Comparison of ENCODE assay signal across 9 cellular contexts in genomic region chr16:3456374-3456773, GRCh38. TPM values are rescaled to one million over a fixed set of nuclear protein-coding genes. Genes with fewer than 3 reads are reported as not detected.
A peak's percentile ranks its signal among the peaks of the same experiment; 100 is the strongest.
DNase-seq lines count a peak whose midpoint lies in the region; ATAC-seq lines count a peak whose summit lies in the region.
"Had no signal": no experiment of that assay in that cellular context is flagged by ENCODE, and none has a peak within 500 bp of the region (broad histone marks: within the 10 kb centered on the region; RNA-seq: fewer than 3 reads in every experiment).

No MANE protein-coding gene starts in this region.

- CTCF ChIA-PET in activated CD4-positive, alpha-beta memory T cell treated with anti-CD3 and anti-CD28 coated beads for 36 hours (lab: Charles Lee) = interaction anchor here (0.7 to 1.4 kb wide), 3 partner anchors 44 to 453 kb away, joined by 3 to 6 read pairs (median 4); partner anchors contain the start of genes ZNF174 and ZSCAN32

- no peak for DNase-seq in activated T-cell treated with anti-CD3 and anti-CD28 coated beads, Interleukin-2, amount 50 U/mL, for 72 hours
- no peak for DNase-seq in activated T-cell treated with anti-CD3 and anti-CD28 coated beads, Interleukin-2, amount 50 U/mL, for 1 hour
- no peak for DNase-seq in activated CD4-positive, alpha-beta memory T cell treated with anti-CD3 and anti-CD28 coated beads for 36 hours
- DNase-seq in immature natural killer cell (no peak), activated gamma-delta T cell treated with Interleukin-2 at 50 U/mL for 16 hours (no peak)

- POLR2A ChIA-PET in activated CD4-positive, alpha-beta memory T cell treated with anti-CD3 and anti-CD28 coated beads for 36 hours (lab: Charles Lee) = interaction anchor here (0.7 to 1.4 kb wide), 3 partner anchors 12 to 53 kb away, joined by 3 to 10 read pairs (median 4); partner anchors contain the start of genes NAA60 and ZNF597

- no peaks in the 10 kb centered on the region for H3K9me3 Mint-ChIP-seq in activated T-cell treated with anti-CD3 and anti-CD28 coated beads, Interleukin-2, amount 50 U/mL, for 72 hours
- no peaks in the 10 kb centered on the region for H3K9me3 Mint-ChIP-seq in activated CD4-positive, alpha-beta memory T cell treated with anti-CD3 and anti-CD28 coated beads for 36 hours
- H3K9me3 Mint-ChIP-seq in immature natural killer cell = no peaks in the 10 kb centered on the region

- no peaks in the 10 kb centered on the region for H3K27me3 Mint-ChIP-seq in activated T-cell treated with anti-CD3 and anti-CD28 coated beads, Interleukin-2, amount 50 U/mL, for 72 hours (ENCODE audit: low read depth)
- no peaks in the 10 kb centered on the region for H3K27me3 Mint-ChIP-seq in activated CD4-positive, alpha-beta memory T cell treated with anti-CD3 and anti-CD28 coated beads for 36 hours
- H3K27me3 Mint-ChIP-seq in immature natural killer cell (ENCODE audit: low read depth in 3 of 3) = peaks cover 4 to 8% (median 6%) of the 10 kb centered on the region in 3 donors

- peak overlapping the region; percentile 84 to 87 for H3K4me3 Mint-ChIP-seq in activated T-cell treated with anti-CD3 and anti-CD28 coated beads, Interleukin-2, amount 50 U/mL, for 72 hours
- H3K4me3 Mint-ChIP-seq in activated CD4-positive, alpha-beta memory T cell treated with anti-CD3 and anti-CD28 coated beads for 36 hours = peak overlapping the region; percentile 80
- H3K4me3 Mint-ChIP-seq in immature natural killer cell = peak overlapping the region; percentile 75 to 85 (median 82)

- H3K36me3 Mint-ChIP-seq in activated T-cell treated with anti-CD3 and anti-CD28 coated beads, Interleukin-2, amount 50 U/mL, for 72 hours (ENCODE audit: insufficient read depth in 2 of 2) = peaks cover 0 to 2% of the 10 kb centered on the region in 2 donors
- H3K36me3 Mint-ChIP-seq in activated CD4-positive, alpha-beta memory T cell treated with anti-CD3 and anti-CD28 coated beads for 36 hours = no peaks in the 10 kb centered on the region
- H3K36me3 Mint-ChIP-seq in immature natural killer cell = no peaks in the 10 kb centered on the region

- H3K27ac Mint-ChIP-seq in activated T-cell treated with anti-CD3 and anti-CD28 coated beads, Interleukin-2, amount 50 U/mL, for 72 hours = peak overlapping the region; percentile 94
- H3K27ac Mint-ChIP-seq in activated CD4-positive, alpha-beta memory T cell treated with anti-CD3 and anti-CD28 coated beads for 36 hours = peak overlapping the region; percentile 67
- H3K27ac Mint-ChIP-seq in immature natural killer cell = peak overlapping the region; percentile 63 to 94 (median 83)

- H3K27ac ChIP-seq in temporal lobe (ENCODE audit: low read depth, low read length) = peak overlapping the region; percentile 68

- ATAC-seq in activated T-cell treated with anti-CD3 and anti-CD28 coated beads, Interleukin-2, amount 50 U/mL, for 72 hours (replicated peaks in 1 of 2) = no peak
- ATAC-seq in HG03039 (IDR thresholded peaks at IDR 0.05; ENCODE audit: unreplicated experiment) = no peak
- no peak for ATAC-seq in GM21786 (IDR thresholded peaks at IDR 0.05; ENCODE audit: unreplicated experiment)

- intact Hi-C loops in activated CD4-positive, alpha-beta memory T cell treated with anti-CD3 and anti-CD28 coated beads for 36 hours (cut with micrococcal nuclease) = loop anchor here (5.0 kb wide), 2 partner anchors 174 to 284 kb away; partner anchors contain the start of gene ZNF263

- H3K4me1 Mint-ChIP-seq in activated T-cell treated with anti-CD3 and anti-CD28 coated beads, Interleukin-2, amount 50 U/mL, for 72 hours (ENCODE audit: low read depth) = peaks cover 37% of the 10 kb centered on the region
- peaks cover 32% of the 10 kb centered on the region for H3K4me1 Mint-ChIP-seq in activated CD4-positive, alpha-beta memory T cell treated with anti-CD3 and anti-CD28 coated beads for 36 hours (ENCODE audit: low read depth)
- H3K4me1 Mint-ChIP-seq in immature natural killer cell = peaks cover 40 to 44% of the 10 kb centered on the region in 2 donors

RNA-seq across cellular contexts. Expression of gene NAA60, which starts 12.9 kb away (rescaled TPM):
- total RNA-seq in activated T-cell treated with anti-CD3 and anti-CD28 coated beads, Interleukin-2, amount 50 U/mL, for 72 hours = 10 to 100 TPM; 58.5 to 69.7 TPM
- 10 to 100 TPM; 26.9 to 34.1 TPM for total RNA-seq in activated CD4-positive, alpha-beta memory T cell treated with anti-CD3 and anti-CD28 coated beads for 36 hours
- 10 to 100 TPM; 19.1 to 64.9 (median 26.2) TPM for polyA plus RNA-seq in immature natural killer cell
- 12.3 TPM for total RNA-seq in temporal lobe

RNA-seq across cellular contexts. Expression of gene ZNF597, which starts 13.1 kb away (rescaled TPM):
- 1 to 10 TPM; 3.8 to 4.5 TPM for total RNA-seq in activated T-cell treated with anti-CD3 and anti-CD28 coated beads, Interleukin-2, amount 50 U/mL, for 72 hours
- 1 to 10 TPM; 1.6 to 2.1 TPM for total RNA-seq in activated CD4-positive, alpha-beta memory T cell treated with anti-CD3 and anti-CD28 coated beads for 36 hours
- 1 to 10 TPM in 2 of 3 donors, under 1 TPM in 1; 0.37 to 1.7 (median 1.2) TPM for polyA plus RNA-seq in immature natural killer cell
- 3.2 TPM for total RNA-seq in temporal lobe

RNA-seq across cellular contexts. Expression of gene C16orf90, which starts 38.9 kb away (rescaled TPM):
- total RNA-seq in activated T-cell treated with anti-CD3 and anti-CD28 coated beads, Interleukin-2, amount 50 U/mL, for 72 hours = not detected
- total RNA-seq in activated CD4-positive, alpha-beta memory T cell treated with anti-CD3 and anti-CD28 coated beads for 36 hours = not detected
- polyA plus RNA-seq in immature natural killer cell = not detected
- not detected for total RNA-seq in temporal lobe
- total RNA-seq: ureter had no signal

RNA-seq across cellular contexts. Expression of gene CLUAP1, which starts 44.4 kb away (rescaled TPM):
- 10 to 100 TPM; 16.8 to 18.2 TPM for total RNA-seq in activated T-cell treated with anti-CD3 and anti-CD28 coated beads, Interleukin-2, amount 50 U/mL, for 72 hours
- 10 to 100 TPM; 17.6 to 21.0 TPM for total RNA-seq in activated CD4-positive, alpha-beta memory T cell treated with anti-CD3 and anti-CD28 coated beads for 36 hours
- polyA plus RNA-seq in immature natural killer cell = 10 to 100 TPM in 2 of 3 donors, 1 to 10 TPM in 1; 4.7 to 16.6 (median 10.3) TPM
- 27.5 TPM for total RNA-seq in temporal lobe

RNA-seq across cellular contexts. Expression of gene ZNF174, which starts 55.4 kb away (rescaled TPM):
- total RNA-seq in activated T-cell treated with anti-CD3 and anti-CD28 coated beads, Interleukin-2, amount 50 U/mL, for 72 hours = 10 to 100 TPM; 11.4 to 12.2 TPM
- 1 to 10 TPM; 6.0 to 7.3 TPM for total RNA-seq in activated CD4-positive, alpha-beta memory T cell treated with anti-CD3 and anti-CD28 coated beads for 36 hours
- polyA plus RNA-seq in immature natural killer cell = 10 to 100 TPM in 1 of 3 donors, 1 to 10 TPM in 2; 4.7 to 19.4 (median 8.5) TPM
- total RNA-seq in temporal lobe = 7.4 TPM
